14 cellular contexts compared by ENCODE assay signal in genomic region chr3:37321260-37321852, GRCh38.
DNase-seq lines count a peak whose midpoint lies in the region; ATAC-seq and TF ChIP-seq lines count a peak whose summit lies in the region.
"Had no signal": no experiment of that assay in that cellular context is flagged by ENCODE, and none has a peak within 500 bp of the region (broad histone marks: within the 10 kb centered on the region; RNA-seq: fewer than 3 reads in every experiment).

No MANE protein-coding gene starts in this region.

- ATAC-seq in left cardiac atrium (peak; percentile 45 to 55), HG02981 (IDR thresholded peaks at IDR 0.05; ENCODE audit: unreplicated experiment) (no peak)
- ATAC-seq: left colon; stimulated activated memory B cell treated with anti-CD40 and anti-IgM and Interleukin-4, amounts not matched to agents 10 μg/mL and 1 μg/mL and 100 μg/mL, for 72 hours had no signal

- TF ChIP-seq CTCF in choroid plexus epithelial cell (conservative IDR thresholded peaks at IDR 0.05; ENCODE audit: low read depth, low read length): no peak
- TF ChIP-seq CTCF in tibial artery (IDR thresholded peaks at IDR 0.05): no peak

- no peak overlapping the region for H3K14ac ChIP-seq in mesenchymal stem cell (ENCODE audit: low read length in 2 of 2)

- H3K9ac ChIP-seq in mesenchymal stem cell (ENCODE audit: low read length): peak overlapping the region; percentile 33

- no peak overlapping the region for H3K4ac ChIP-seq in mesenchymal stem cell (ENCODE audit: low read depth in 1 of 2, low read length in 2 of 2)

- no peak overlapping the region for H2BK12ac ChIP-seq in mesenchymal stem cell (ENCODE audit: low read length in 2 of 2)

- H2AFZ ChIP-seq in mesenchymal stem cell (ENCODE audit: low read depth, low read length): no peak overlapping the region
- H2AFZ ChIP-seq: PC-9 had no signal

- 99% methylated on average over 5 of the region's 5 CpGs for WGBS in mesenchymal stem cell

- H3K23ac ChIP-seq in mesenchymal stem cell (ENCODE audit: low read length in 2 of 2): no peak overlapping the region

- H3K79me1 ChIP-seq in mesenchymal stem cell (replicated peaks; ENCODE audit: low read length, poor library complexity, severe bottlenecking): peaks cover 15% of the 10 kb centered on the region

- no peaks in the 10 kb centered on the region for H3K9me3 ChIP-seq in mesenchymal stem cell (ENCODE audit: control insufficient read depth, low read length)
- no peaks in the 10 kb centered on the region for H3K9me3 ChIP-seq in tibial artery

- no peak overlapping the region for H2BK5ac ChIP-seq in mesenchymal stem cell (ENCODE audit: low read depth, low read length, poor library complexity, severe bottlenecking)

- intact Hi-C loops in left cardiac atrium (cut with DNase I): no loop called here
- intact Hi-C loops in cardiac septum (cut with DNase I): no loop called here
- intact Hi-C loops in tibial artery (cut with DNase I; ENCODE audit: low total_unique reads): no loop called here

- H3K4me1 ChIP-seq in mesenchymal stem cell (ENCODE audit: control insufficient read depth, insufficient read depth, low read depth, low read length) (no peaks in the 10 kb centered on the region), tibial artery (peaks cover 0 to 65% (median 19%) of the 10 kb centered on the region in 4 donors)

- H2BK15ac ChIP-seq in mesenchymal stem cell (ENCODE audit: low read depth, poor library complexity, severe bottlenecking): no peak overlapping the region

- no peak overlapping the region for H3K4me2 ChIP-seq in mesenchymal stem cell (ENCODE audit: low read length, poor library complexity, severe bottlenecking)
- H3K4me2 ChIP-seq: PC-9 had no signal

- H4K91ac ChIP-seq in mesenchymal stem cell (ENCODE audit: low read length): no peak overlapping the region

- H3K18ac ChIP-seq in mesenchymal stem cell (ENCODE audit: low read depth in 1 of 2, low read length in 2 of 2): no peak overlapping the region

- no peak overlapping the region for H4K8ac ChIP-seq in mesenchymal stem cell (ENCODE audit: low read length)

- DNase-seq in left cardiac atrium (no peak), cardiac septum (ENCODE audit: low spot score) (no peak), choroid plexus epithelial cell (ENCODE audit: low read depth) (peak; percentile 65), mesenchymal stem cell (no peak), tibial artery (no peak), cortex of kidney (lab: John Stamatoyannopoulos, UW) (no peak), mucosa of gallbladder (ENCODE audit: low spot score) (no peak)
- DNase-seq: GDM1, left colon, NCI-H2029, PC-9 had no signal

- H3K36me3 ChIP-seq in mesenchymal stem cell (ENCODE audit: control insufficient read depth in 1 of 2, insufficient read depth in 2 of 2, low read depth in 1 of 2, low read length in 2 of 2) (peaks cover 10 to 86% of the 10 kb centered on the region in 2 experiments), tibial artery (peaks cover 13 to 38% (median 28%) of the 10 kb centered on the region in 3 donors)

- H3K4me3 ChIP-seq in choroid plexus epithelial cell (ENCODE audit: low read depth, low read length) (no peak overlapping the region), mesenchymal stem cell (ENCODE audit: insufficient read depth in 1 of 2, low read depth in 1 of 2, low read length in 2 of 2) (peak overlapping the region in 1 of 2 experiments; percentile 54), tibial artery (peak overlapping the region; percentile 5 to 21)
- H3K4me3 ChIP-seq: PC-9 had no signal

- no peak overlapping the region for H2AK5ac ChIP-seq in mesenchymal stem cell (ENCODE audit: low read length, severe bottlenecking)

- H3K27ac ChIP-seq in mesenchymal stem cell (ENCODE audit: low read length, poor library complexity, severe bottlenecking) (no peak overlapping the region), tibial artery (peak overlapping the region; percentile 8 to 23)
- H3K27ac ChIP-seq: PC-9, VCaP had no signal

- H2BK120ac ChIP-seq in mesenchymal stem cell (ENCODE audit: low read depth, low read length): no peak overlapping the region

- H3K27me3 ChIP-seq in mesenchymal stem cell (ENCODE audit: control insufficient read depth in 1 of 2, insufficient read depth in 1 of 2, low read length in 2 of 2) (no peaks in the 10 kb centered on the region), tibial artery (no peaks in the 10 kb centered on the region)
